In genomic region chr13:45335397-45336024, GRCh38 we compare ENCODE assay signal across 16 cellular contexts. TPM values are rescaled to one million over a fixed set of nuclear protein-coding genes. Genes with fewer than 3 reads are reported as not detected.
DNase-seq lines count a peak whose midpoint lies in the region; ATAC-seq, FAIRE-seq and TF ChIP-seq lines count a peak whose summit lies in the region.
"Had no signal": no experiment of that assay in that cellular context is flagged by ENCODE, and none has a peak within 500 bp of the region (broad histone marks: within the 10 kb centered on the region; RNA-seq: fewer than 3 reads in every experiment).

No MANE protein-coding gene starts in this region.

- H3K23me2 ChIP-seq in H1 (ENCODE audit: low read depth, low read length), result peaks cover 7% of the 10 kb centered on the region; the same call in 1 of the 2 replicates

- peak overlapping the region; percentile 99 for H3K4me3 Mint-ChIP-seq in activated T-cell treated with anti-CD3 and anti-CD28 coated beads, Interleukin-2, amount 50 U/mL, for 4 hours
- H3K4me3 Mint-ChIP-seq in endodermal cell (no peak overlapping the region), chondrocyte (ENCODE audit: unreplicated experiment) (no peak overlapping the region)

- no peaks in the 10 kb centered on the region for H3K9me2 ChIP-seq in PC-3 (replicated peaks; ENCODE audit: low read length)

- no peak overlapping the region for H3K27ac Mint-ChIP-seq in endodermal cell
- no peak overlapping the region for H3K27ac Mint-ChIP-seq in chondrocyte (ENCODE audit: unreplicated experiment)

- intact Hi-C loops in PC-3 (cut with micrococcal nuclease), result no loop called here

- peaks cover 45% of the 10 kb centered on the region for H3K79me2 ChIP-seq in PC-3 (ENCODE audit: low read length)
- H3K79me2 ChIP-seq in H1 (ENCODE audit: control insufficient read depth in 1 of 2, insufficient read depth in 2 of 2, low read length in 2 of 2), result peaks cover 9 to 32% of the 10 kb centered on the region in 2 experiments
- peaks cover 44% of the 10 kb centered on the region for H3K79me2 ChIP-seq in smooth muscle cell (ENCODE audit: low read depth)

- H3K4me3 ChIP-seq in PC-3 (ENCODE audit: low read length), result no peak overlapping the region
- H3K4me3 ChIP-seq in H1 (ENCODE audit: extremely low read depth in 1 of 4, insufficient read depth in 2 of 4, low read depth in 3 of 4, low read length in 4 of 4), result no peak overlapping the region
- no peak overlapping the region for H3K4me3 ChIP-seq in smooth muscle cell
- no peak overlapping the region for H3K4me3 ChIP-seq in endodermal cell (ENCODE audit: low read length)
- no peak overlapping the region for H3K4me3 ChIP-seq in gastroesophageal sphincter
- H3K4me3 ChIP-seq: suprapubic skin had no signal

- H4K5ac ChIP-seq in H1 (ENCODE audit: insufficient read length, low read depth, low read length), result no peak overlapping the region

- BruUV-seq in PC-3 (replicated peaks; lab: Mats Ljungman, UMichigan), result no TSS peak

- H3K4me2 ChIP-seq in PC-3 (ENCODE audit: low read length) (peak overlapping the region; percentile 15), H1 (ENCODE audit: insufficient read depth in 1 of 2, low read depth in 2 of 2, low read length in 2 of 2) (no peak overlapping the region), smooth muscle cell (no peak overlapping the region)

- H3K9me3 Mint-ChIP-seq in activated T-cell treated with anti-CD3 and anti-CD28 coated beads, Interleukin-2, amount 50 U/mL, for 4 hours, result peaks cover 3% of the 10 kb centered on the region
- H3K9me3 Mint-ChIP-seq in endodermal cell, result no peaks in the 10 kb centered on the region
- no peaks in the 10 kb centered on the region for H3K9me3 Mint-ChIP-seq in chondrocyte (ENCODE audit: low read depth)

- ATAC-seq in activated T-cell treated with anti-CD3 and anti-CD28 coated beads, Interleukin-2, amount 50 U/mL, for 4 hours, result no peak
- ATAC-seq in PC-3, result no peak
- ATAC-seq in gastroesophageal sphincter, result no peak
- ATAC-seq: Right ventricle myocardium inferior had no signal

- no peak overlapping the region for H3K56ac ChIP-seq in H1 (replicated peaks; ENCODE audit: insufficient read length, low read depth, low read length)

- no peak overlapping the region for H3K27ac ChIP-seq in PC-3 (ENCODE audit: low read length)
- H3K27ac ChIP-seq in H1 (ENCODE audit: low read depth, low read length), result no peak overlapping the region
- H3K27ac ChIP-seq in smooth muscle cell (ENCODE audit: low read depth), result peak overlapping the region; percentile 34
- H3K27ac ChIP-seq in endodermal cell (ENCODE audit: low read depth, low read length), result no peak overlapping the region
- peak overlapping the region in 2 of 4 donors; percentile 30 to 37 for H3K27ac ChIP-seq in gastroesophageal sphincter
- H3K27ac ChIP-seq: suprapubic skin had no signal

- peaks cover 46% of the 10 kb centered on the region for H3K36me3 ChIP-seq in PC-3 (ENCODE audit: low read depth, low read length)
- peaks cover 39 to 62% (median 48%) of the 10 kb centered on the region in 4 experiments for H3K36me3 ChIP-seq in H1 (ENCODE audit: control insufficient read depth in 2 of 4, insufficient read depth in 4 of 4, low read length in 3 of 4)
- peaks cover 36% of the 10 kb centered on the region for H3K36me3 ChIP-seq in smooth muscle cell (ENCODE audit: low read depth)
- peaks cover 65% of the 10 kb centered on the region for H3K36me3 ChIP-seq in endodermal cell (ENCODE audit: control insufficient read depth, insufficient read depth, low read length)
- peaks cover 15 to 67% of the 10 kb centered on the region in 2 donors for H3K36me3 ChIP-seq in gastroesophageal sphincter

- FAIRE-seq in H1 (lab: Jason Lieb, UNC), result no peak
- FAIRE-seq: frontal cortex had no signal

- H2BK20ac ChIP-seq in H1 (ENCODE audit: low read length), result no peak overlapping the region

- no peak overlapping the region for H2BK12ac ChIP-seq in H1 (ENCODE audit: low read depth, low read length)

- no peak overlapping the region for H2BK120ac ChIP-seq in H1 (replicated peaks; ENCODE audit: low read depth, low read length)

- H3K9me3 ChIP-seq in PC-3 (ENCODE audit: low read length), result no peaks in the 10 kb centered on the region
- H3K9me3 ChIP-seq in H1 (ENCODE audit: insufficient read depth in 2 of 2, low read depth in 1 of 2, low read length in 1 of 2), result no peaks in the 10 kb centered on the region
- no peaks in the 10 kb centered on the region for H3K9me3 ChIP-seq in smooth muscle cell (replicated peaks; ENCODE audit: low read depth)
- H3K9me3 ChIP-seq in endodermal cell (ENCODE audit: control insufficient read depth, low read length), result no peaks in the 10 kb centered on the region
- H3K9me3 ChIP-seq in gastroesophageal sphincter, result no peaks in the 10 kb centered on the region
- H3K9me3 ChIP-seq: suprapubic skin had no signal

- POLR2A ChIA-PET in PC-3 (lab: Charles Lee; ENCODE audit: unreplicated experiment), result interaction anchor here (0.6 kb wide), 1 partner anchor 286 kb away, joined by 3 read pairs; no protein-coding TSS in a partner anchor
- POLR2A ChIA-PET in H1 (lab: Charles Lee; ENCODE audit: partially characterized antibody), result interaction anchor here (0.7 to 16.2 kb wide), 13 partner anchors 12 to 1331 kb away, joined by 3 to 319 read pairs (median 3); no protein-coding TSS in a partner anchor

- H3K4me1 ChIP-seq in PC-3 (ENCODE audit: insufficient read depth, low read length) (peaks cover 69% of the 10 kb centered on the region), H1 (replicated peaks in 1 of 4; ENCODE audit: control insufficient read depth in 3 of 4, insufficient read depth in 4 of 4, low read length in 3 of 4) (peaks cover 0 to 6% (median 2%) of the 10 kb centered on the region in 4 experiments; a peak in 5 of 7 replicates), smooth muscle cell (ENCODE audit: low read depth) (peaks cover 27% of the 10 kb centered on the region), endodermal cell (ENCODE audit: control insufficient read depth, insufficient read depth, low read length) (peaks cover 5% of the 10 kb centered on the region), gastroesophageal sphincter (peaks cover 10 to 90% (median 37%) of the 10 kb centered on the region in 3 donors)

- H2AFZ ChIP-seq in PC-3 (ENCODE audit: low read length) (no peak overlapping the region), H1 (ENCODE audit: low read length) (no peak overlapping the region), smooth muscle cell (ENCODE audit: low read depth) (no peak overlapping the region)

- CTCF ChIA-PET in PC-3 (lab: Charles Lee) (no interaction called here), H1 (lab: Charles Lee; ENCODE audit: partially characterized antibody) (no interaction called here)

- TF ChIP-seq CTCF in PC-3 (conservative IDR thresholded peaks at IDR 0.05; ENCODE audit: low read depth, low read length) (no peak), H1 (IDR thresholded peaks at IDR 0.05; ENCODE audit: control extremely low read depth in 1 of 3, insufficient read depth in 1 of 3, low read depth in 1 of 3, low read length in 3 of 3) (no peak), smooth muscle cell (IDR thresholded peaks at IDR 0.05; ENCODE audit: borderline replicate concordance, insufficient read depth, poor library complexity, severe bottlenecking) (no peak), endodermal cell (conservative IDR thresholded peaks at IDR 0.05) (no peak), chondrocyte (IDR thresholded peaks at IDR 0.05) (no peak), gastroesophageal sphincter (IDR thresholded peaks at IDR 0.05) (no peak)

- H3K14ac ChIP-seq in H1 (ENCODE audit: insufficient read length), result no peak overlapping the region

- H4K20me1 ChIP-seq in PC-3 (ENCODE audit: low read length) (peaks cover 65% of the 10 kb centered on the region), H1 (replicated peaks in 1 of 2; ENCODE audit: control insufficient read depth in 1 of 2, insufficient read depth in 2 of 2, low read length in 2 of 2) (peaks cover 22% of the 10 kb centered on the region in 2 experiments), smooth muscle cell (ENCODE audit: low read depth) (peaks cover 84% of the 10 kb centered on the region)

- H3F3A ChIP-seq in PC-3 (ENCODE audit: low read length, unreplicated experiment), result peaks cover 42% of the 10 kb centered on the region
- peaks cover 86% of the 10 kb centered on the region for H3F3A ChIP-seq in smooth muscle cell (ENCODE audit: low read depth)

- H3K27me3 Mint-ChIP-seq in activated T-cell treated with anti-CD3 and anti-CD28 coated beads, Interleukin-2, amount 50 U/mL, for 4 hours (ENCODE audit: low read depth), result no peaks in the 10 kb centered on the region
- no peaks in the 10 kb centered on the region for H3K27me3 Mint-ChIP-seq in endodermal cell (ENCODE audit: insufficient read depth)
- no peaks in the 10 kb centered on the region for H3K27me3 Mint-ChIP-seq in chondrocyte (ENCODE audit: low read depth)

- H3K4me1 Mint-ChIP-seq in activated T-cell treated with anti-CD3 and anti-CD28 coated beads, Interleukin-2, amount 50 U/mL, for 4 hours (ENCODE audit: low read depth), result peaks cover 84% of the 10 kb centered on the region
- H3K4me1 Mint-ChIP-seq in endodermal cell (peaks cover 56% of the 10 kb centered on the region), chondrocyte (ENCODE audit: low read depth) (peaks cover 93% of the 10 kb centered on the region)

- TF ChIP-seq RAD21 in H1 (IDR thresholded peaks at IDR 0.05 in 1 of 2, conservative IDR thresholded peaks at IDR 0.05 in 1 of 2; ENCODE audit: low read depth in 2 of 2, low read length in 2 of 2), result no peak

- H2BK15ac ChIP-seq in H1 (ENCODE audit: low read length), result no peak overlapping the region

- H4K91ac ChIP-seq in H1 (replicated peaks; ENCODE audit: insufficient read length, low read length), result no peak overlapping the region

- no peak overlapping the region for H2BK5ac ChIP-seq in H1 (ENCODE audit: low read depth, low read length)

- TF ChIP-seq EP300 in H1 (IDR thresholded peaks at IDR 0.05; ENCODE audit: borderline replicate concordance in 1 of 2, low read depth in 2 of 2, low read length in 2 of 2) (no peak), gastroesophageal sphincter (IDR thresholded peaks at IDR 0.05) (no peak)

- no peak for DNase-seq in activated T-cell treated with anti-CD3 and anti-CD28 coated beads, Interleukin-2, amount 50 U/mL, for 4 hours
- no peak for DNase-seq in activated T-cell treated with anti-CD3 and anti-CD28 coated beads for 4 hours
- DNase-seq in PC-3, result no peak
- DNase-seq in H1 (ENCODE audit: low read depth in 1 of 2, low spot score in 2 of 2), result no peak
- DNase-seq in smooth muscle cell (lab: John Stamatoyannopoulos, UW; ENCODE audit: unreplicated experiment), result no peak
- DNase-seq in endodermal cell, result no peak
- DNase-seq in chondrocyte (ENCODE audit: low spot score), result no peak
- DNase-seq: activated CD4-positive, alpha-beta T cell treated with anti-CD3 and anti-CD28 coated beads, Interleukin-2, amount 50 U/mL, for 1 hour; C1 segment of cervical spinal cord; midbrain; NCI-H2081; stimulated activated CD4-positive, alpha-beta T cell treated with anti-CD3 and anti-CD28 coated beads, Interleukin-15, amount 100 ng/mL, for 24 hours had no signal

- no peak overlapping the region for H3K4ac ChIP-seq in H1 (replicated peaks; ENCODE audit: insufficient read length, low read depth, low read length)

- H3K27me3 ChIP-seq in PC-3 (ENCODE audit: low read length) (no peaks in the 10 kb centered on the region), H1 (replicated peaks in 1 of 4; ENCODE audit: control insufficient read depth in 3 of 4, extremely low read depth in 1 of 4, insufficient read depth in 3 of 4, low read length in 3 of 4) (no peaks in the 10 kb centered on the region), smooth muscle cell (ENCODE audit: low read depth) (no peaks in the 10 kb centered on the region), endodermal cell (ENCODE audit: control insufficient read depth, insufficient read depth, low read length, poor library complexity, severe bottlenecking) (no peaks in the 10 kb centered on the region), gastroesophageal sphincter (no peaks in the 10 kb centered on the region)
- H3K27me3 ChIP-seq: suprapubic skin had no signal

- peaks cover 67% of the 10 kb centered on the region for H3K36me3 Mint-ChIP-seq in activated T-cell treated with anti-CD3 and anti-CD28 coated beads, Interleukin-2, amount 50 U/mL, for 4 hours (ENCODE audit: insufficient read depth)
- H3K36me3 Mint-ChIP-seq in endodermal cell (ENCODE audit: low read depth), result peaks cover 55% of the 10 kb centered on the region
- H3K36me3 Mint-ChIP-seq in chondrocyte (ENCODE audit: low read depth), result peaks cover 42% of the 10 kb centered on the region

- TF ChIP-seq POLR2A in H1 (IDR thresholded peaks at IDR 0.05; ENCODE audit: control extremely low read depth in 1 of 2, low read depth in 2 of 2, low read length in 2 of 2) (peak; percentile 66 to 70), gastroesophageal sphincter (IDR thresholded peaks at IDR 0.05) (no peak)

- H3K18ac ChIP-seq in H1 (ENCODE audit: extremely low read depth, low read length), result no peak overlapping the region

- 0 out of 2 replicates have a peak, but pooled peaks cover 3% of the 10 kb centered on the region for H3K79me1 ChIP-seq in H1 (ENCODE audit: low read depth, low read length)

- WGBS in H1 (ENCODE audit: extremely low coverage in 1 of 2, insufficient coverage in 1 of 2, insufficient read length in 1 of 2, insufficient replicate concordance in 2 of 2, low coverage in 1 of 2, low lambda C conversion rate in 2 of 2, missing lambda C conversion rate in 1 of 2), 2 experiments, result 90% methylated on average over 3 of the region's 3 CpGs; no CpG with 5 or more reads in 1 of the 2 experiments
- 98% methylated on average over 3 of the region's 3 CpGs for WGBS in smooth muscle cell (ENCODE audit: low lambda C conversion rate)
- 90 to 92% methylated on average over 3 of the region's 3 CpGs for WGBS in endodermal cell (ENCODE audit: insufficient coverage in 1 of 2, insufficient read length in 1 of 2), 2 experiments
- 60 to 63% methylated on average over 3 of the region's 3 CpGs for whole genome bisulfite sequencing in gastroesophageal sphincter (ENCODE audit: low coverage in 1 of 2), 2 donors

- H4K8ac ChIP-seq in H1 (ENCODE audit: extremely low read depth, insufficient read depth, low read length), result no peak overlapping the region

- no peak overlapping the region for H3K23ac ChIP-seq in H1 (ENCODE audit: insufficient read length)

- H3K9ac ChIP-seq in PC-3 (ENCODE audit: low read length), result no peak overlapping the region
- no peak overlapping the region for H3K9ac ChIP-seq in H1 (replicated peaks in 1 of 4; ENCODE audit: extremely low read depth in 1 of 4, low read depth in 3 of 4, low read length in 3 of 4)
- no peak overlapping the region for H3K9ac ChIP-seq in smooth muscle cell (ENCODE audit: low read depth)
- H3K9ac ChIP-seq in endodermal cell (ENCODE audit: extremely low read depth, low read length, poor library complexity, severe bottlenecking), result no peak overlapping the region

- H2AK5ac ChIP-seq in H1 (ENCODE audit: low read depth, low read length), result no peak overlapping the region

RNA-seq across cellular contexts. Expression of gene TPT1, which starts 5.5 kb away (rescaled TPM):
- 1,000 to 10,000 TPM; 1,937 to 2,193 (median 1,961) TPM for total RNA-seq in activated T-cell treated with anti-CD3 and anti-CD28 coated beads, Interleukin-2, amount 50 U/mL, for 4 hours
- 948 and 982 TPM in 2 replicates for total RNA-seq in PC-3 (2014; rRNA removed)
- 2,279 and 2,327 TPM in 2 replicates for total RNA-seq in H1 (2021; fragmentation: NEBNext Ultra II Directional; extraction: Animal tissue kit (Norgen Biotek cat#: 25700))
- polyA plus RNA-seq in H1 (2011; rRNA removed), result 1,570 and 2,245 TPM in 2 replicates
- 3,127 TPM for polyA plus RNA-seq in H1 (2011; cell fraction: cytosol; rRNA removed)
- polyA plus RNA-seq in H1 (2011; cell fraction: nucleus; rRNA removed), result 656 TPM
- 2,057 to 3,095 TPM (median 2,368 TPM) in 4 replicates for polyA plus RNA-seq in H1 (2012, experiment 1 of 2)
- polyA plus RNA-seq in H1 (2012, experiment 2 of 2), result 1,830 TPM
- polyA plus RNA-seq in H1 (2013, experiment 1 of 2), result 2,071 TPM
- 2,093 TPM for polyA plus RNA-seq in H1 (2013, experiment 2 of 2)
- 622 and 832 TPM in 2 replicates for polyA minus RNA-seq in H1 (2011; rRNA and poly(A)+ RNA removed)
- 706 TPM for polyA minus RNA-seq in H1 (2011; cell fraction: cytosol; rRNA and poly(A)+ RNA removed)
- 799 TPM for polyA minus RNA-seq in H1 (2011; cell fraction: nucleus; rRNA and poly(A)+ RNA removed)
- 3,918 and 4,267 TPM in 2 replicates for total RNA-seq in smooth muscle cell
- polyA plus RNA-seq in smooth muscle cell, result 1,031 and 1,102 TPM in 2 replicates
- 1,000 to 10,000 TPM; 2,192 to 2,586 TPM for total RNA-seq in endodermal cell
- polyA plus RNA-seq in endodermal cell (2013, experiment 1 of 2), result 1,898 TPM
- polyA plus RNA-seq in endodermal cell (2013, experiment 2 of 2), result 1,873 TPM
- total RNA-seq in chondrocyte, result 2,987 to 3,118 TPM (median 2,990 TPM) in 3 replicates
- 1,000 to 10,000 TPM; 1,925 to 3,753 (median 2,929) TPM for total RNA-seq in gastroesophageal sphincter

Comparison
In these comparisons a context has a peak if more than half of its experiments do, and no peak if none do; other contexts are left out.
1. POLR2A ChIP-seq: peak in H1 (2 of 2); none in gastroesophageal sphincter (0 of 2).